In the genomic region with DNA sequence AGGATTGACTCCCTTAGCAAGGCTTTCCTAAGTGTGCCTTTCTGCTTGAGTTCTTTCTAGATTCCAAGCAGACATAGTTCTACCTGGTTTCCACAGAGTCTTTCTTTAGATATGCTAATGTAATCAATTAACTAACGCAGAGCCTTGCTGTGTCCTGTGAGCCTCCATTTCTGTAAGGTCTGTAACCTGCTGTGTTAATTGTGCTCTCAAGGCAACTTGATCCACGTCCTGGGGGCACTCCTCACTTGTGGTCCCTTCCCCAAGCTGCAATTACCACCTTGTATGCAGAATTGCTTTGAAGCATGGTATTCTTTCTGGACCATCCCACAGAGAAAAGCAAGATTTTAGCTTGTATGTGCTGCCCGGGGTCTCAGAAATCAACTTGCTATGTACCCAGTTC, we compare ENCODE assay signal across 1 cellular context.
TF ChIP-seq lines count a peak whose summit lies in the region.

No MANE protein-coding gene starts in this region.

TF ChIP-seq in WTC11, 78 proteins besides CTCF, POLR2A, EP300 and RAD21 (continued from another document):
- TF ChIP-seq EMX1 (CRISPR knock-in tag; IDR thresholded peaks at IDR 0.05) (no peak), NR2C2 (CRISPR knock-in tag; IDR thresholded peaks at IDR 0.05) (no peak)
- TF ChIP-seq, protein P1, sequence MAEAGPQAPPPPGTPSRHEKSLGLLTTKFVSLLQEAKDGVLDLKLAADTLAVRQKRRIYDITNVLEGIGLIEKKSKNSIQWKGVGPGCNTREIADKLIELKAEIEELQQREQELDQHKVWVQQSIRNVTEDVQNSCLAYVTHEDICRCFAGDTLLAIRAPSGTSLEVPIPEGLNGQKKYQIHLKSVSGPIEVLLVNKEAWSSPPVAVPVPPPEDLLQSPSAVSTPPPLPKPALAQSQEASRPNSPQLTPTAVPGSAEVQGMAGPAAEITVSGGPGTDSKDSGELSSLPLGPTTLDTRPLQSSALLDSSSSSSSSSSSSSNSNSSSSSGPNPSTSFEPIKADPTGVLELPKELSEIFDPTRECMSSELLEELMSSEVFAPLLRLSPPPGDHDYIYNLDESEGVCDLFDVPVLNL (CRISPR knock-in tag; IDR thresholded peaks at IDR 0.05; ENCODE audit: borderline replicate concordance, low read depth) = no peak
- TF ChIP-seq, protein P2, sequence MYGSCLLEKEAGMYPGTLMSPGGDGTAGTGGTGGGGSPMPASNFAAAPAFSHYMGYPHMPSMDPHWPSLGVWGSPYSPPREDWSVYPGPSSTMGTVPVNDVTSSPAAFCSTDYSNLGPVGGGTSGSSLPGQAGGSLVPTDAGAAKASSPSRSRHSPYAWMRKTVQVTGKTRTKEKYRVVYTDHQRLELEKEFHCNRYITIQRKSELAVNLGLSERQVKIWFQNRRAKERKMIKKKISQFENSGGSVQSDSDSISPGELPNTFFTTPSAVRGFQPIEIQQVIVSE (CRISPR knock-in tag; IDR thresholded peaks at IDR 0.05; ENCODE audit: borderline replicate concordance) = no peak
TF ChIP-seq in WTC11: peak in this region for 7.
